In genomic region chr12:32522322-32523221, GRCh38 we compare ENCODE assay signal across 9 cellular contexts.
A peak's percentile ranks its signal among the peaks of the same experiment; 100 is the strongest.
DNase-seq lines count a peak whose midpoint lies in the region; ATAC-seq and TF ChIP-seq lines count a peak whose summit lies in the region.
"Had no signal": no experiment of that assay in that cellular context is flagged by ENCODE, and none has a peak within 500 bp of the region (broad histone marks: within the 10 kb centered on the region; RNA-seq: fewer than 3 reads in every experiment).

No MANE protein-coding gene starts in this region.

- no peaks in the 10 kb centered on the region for H3K79me2 ChIP-seq in KMS-11 (ENCODE audit: insufficient read depth, low read depth)

- no peak overlapping the region for H3K4me3 ChIP-seq in KMS-11 (IDR thresholded peaks at IDR 0.05; ENCODE audit: insufficient read depth, low read depth, low read length)
- no peak overlapping the region for H3K4me3 ChIP-seq in cardiac muscle cell
- H3K4me3 ChIP-seq in thoracic aorta: peak overlapping the region; percentile 47

- no peaks in the 10 kb centered on the region for H3K27me3 Mint-ChIP-seq in activated T-cell treated with anti-CD3 and anti-CD28 coated beads, Interleukin-2, amount 50 U/mL, for 72 hours (ENCODE audit: low read depth)

- H3K9me3 Mint-ChIP-seq in activated T-cell treated with anti-CD3 and anti-CD28 coated beads, Interleukin-2, amount 50 U/mL, for 72 hours: no peaks in the 10 kb centered on the region

- no peak overlapping the region for H3K27ac Mint-ChIP-seq in activated T-cell treated with anti-CD3 and anti-CD28 coated beads, Interleukin-2, amount 50 U/mL, for 72 hours

- peaks cover 8% of the 10 kb centered on the region for H3K4me1 Mint-ChIP-seq in activated T-cell treated with anti-CD3 and anti-CD28 coated beads, Interleukin-2, amount 50 U/mL, for 72 hours (ENCODE audit: low read depth)

- peak overlapping the region; percentile 73 for H2AFZ ChIP-seq in KMS-11 (ENCODE audit: low read depth)

- TF ChIP-seq CTCF in KMS-11 (conservative IDR thresholded peaks at IDR 0.05; ENCODE audit: low read depth, low read length) (no peak), cardiac muscle cell (IDR thresholded peaks at IDR 0.05; ENCODE audit: low read depth, low read length) (no peak), thoracic aorta (IDR thresholded peaks at IDR 0.05) (no peak)

- peak overlapping the region; percentile 61 for H3K9ac ChIP-seq in KMS-11

- DNase-seq in cardiac muscle cell (ENCODE audit: low read depth in 1 of 2, low spot score in 1 of 2) (peak in 1 of 2 donors; percentile 22), thoracic aorta (ENCODE audit: low spot score) (no peak), ureter (ENCODE audit: low spot score) (no peak), occipital lobe (lab: John Stamatoyannopoulos, UW) (no peak)
- no peak for DNase-seq in central memory CD4-positive, alpha-beta T cell
- no peak for DNase-seq in activated T-cell treated with anti-CD3 and anti-CD28 coated beads, Interleukin-2, amount 50 U/mL, for 72 hours

- no peak overlapping the region for H3K4me3 Mint-ChIP-seq in activated T-cell treated with anti-CD3 and anti-CD28 coated beads, Interleukin-2, amount 50 U/mL, for 72 hours

- H3K27ac ChIP-seq in KMS-11 (peak overlapping the region; percentile 93), cardiac muscle cell (peak overlapping the region; percentile 6), thoracic aorta (peak overlapping the region; percentile 61 to 68)
- H3K27ac ChIP-seq: epithelial cell of prostate had no signal

- H3K4me2 ChIP-seq in KMS-11: peak overlapping the region; percentile 92

- H3K9me3 ChIP-seq in cardiac muscle cell (ENCODE audit: low read depth) (no peaks in the 10 kb centered on the region), thoracic aorta (no peaks in the 10 kb centered on the region)

- peaks cover 68% of the 10 kb centered on the region for H3K4me1 ChIP-seq in KMS-11 (ENCODE audit: low read depth, poor library complexity, severe bottlenecking)
- no peaks in the 10 kb centered on the region for H3K4me1 ChIP-seq in cardiac muscle cell (ENCODE audit: low read depth)
- peaks cover 28 to 36% of the 10 kb centered on the region in 2 donors for H3K4me1 ChIP-seq in thoracic aorta (ENCODE audit: control insufficient read depth in 1 of 2, low read depth in 2 of 2)

- H3K36me3 Mint-ChIP-seq in activated T-cell treated with anti-CD3 and anti-CD28 coated beads, Interleukin-2, amount 50 U/mL, for 72 hours (ENCODE audit: insufficient read depth in 2 of 2): no peaks in the 10 kb centered on the region

- no peaks in the 10 kb centered on the region for H3K36me3 ChIP-seq in KMS-11 (ENCODE audit: insufficient read depth)
- no peaks in the 10 kb centered on the region for H3K36me3 ChIP-seq in cardiac muscle cell
- no peaks in the 10 kb centered on the region for H3K36me3 ChIP-seq in thoracic aorta

- peak; percentile 73 for ATAC-seq in GM21576 (IDR thresholded peaks at IDR 0.05; ENCODE audit: unreplicated experiment)
- peak; percentile 36 for ATAC-seq in thoracic aorta (ENCODE audit: insufficient number of reproducible peaks, low FRiP score, low read depth)
- ATAC-seq in activated T-cell treated with anti-CD3 and anti-CD28 coated beads, Interleukin-2, amount 50 U/mL, for 72 hours (replicated peaks in 1 of 2): no peak

- H3K27me3 ChIP-seq in KMS-11 (ENCODE audit: insufficient read depth, low read depth) (no peaks in the 10 kb centered on the region), cardiac muscle cell (no peaks in the 10 kb centered on the region), thoracic aorta (replicated peaks; ENCODE audit: insufficient read depth) (no peaks in the 10 kb centered on the region)

- H4K20me1 ChIP-seq in KMS-11 (ENCODE audit: insufficient read depth): no peaks in the 10 kb centered on the region

Comparison
In these comparisons a context has a peak if more than half of its experiments do, and no peak if none do; other contexts are left out.
1. ATAC-seq: peak in GM21576 (single experiment) and thoracic aorta (single experiment); none in activated T-cell treated with anti-CD3 and anti-CD28 coated beads, Interleukin-2, amount 50 U/mL, for 72 hours (0 of 2).
2. H3K27ac ChIP-seq: peak in every context shown above with its lines; median percentile 93 in KMS-11; 64 in thoracic aorta; 6 in cardiac muscle cell.